ENCODE assay signal across 27 cellular contexts in the genomic region with DNA sequence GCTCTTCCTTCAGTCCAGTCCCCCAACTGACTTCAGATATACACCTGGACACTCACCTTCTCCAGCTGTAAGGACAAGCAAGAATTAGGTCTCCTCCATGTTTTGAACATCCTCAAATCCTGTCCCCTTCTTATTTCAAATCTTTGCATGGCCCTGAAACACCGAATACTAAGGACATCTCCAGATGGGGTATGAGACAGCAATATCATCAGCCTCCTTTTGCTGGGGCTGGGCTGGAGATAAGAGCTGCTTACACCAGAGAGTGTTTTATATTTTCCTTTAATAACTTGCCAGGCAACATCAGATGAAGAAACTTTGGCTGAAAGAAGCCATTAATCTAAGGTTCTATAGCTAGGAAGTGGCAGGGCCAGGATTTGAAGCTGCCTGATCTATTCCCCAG.
"Had no signal": no experiment of that assay in that cellular context is flagged by ENCODE, and none has a peak within 500 bp of the region (broad histone marks: within the 10 kb centered on the region; RNA-seq: fewer than 3 reads in every experiment).

No MANE protein-coding gene starts in this region.

- H3K27ac ChIP-seq: left ventricle myocardium inferior, ovary, right atrium auricular region, right lobe of liver, thyroid gland, upper lobe of right lung had no signal

- ATAC-seq: left colon; mucosa of descending colon; naive thymus-derived CD4-positive, alpha-beta T cell; natural killer cell treated with Interleukin-12 subunit alpha and Interleukin-12 subunit beta and Interleukin-15 and Interleukin-18, amount 100 ng/mL, for 72 hours; right lobe of liver; stimulated activated memory B cell treated with anti-CD40 and anti-IgM and Interleukin-4, amounts not matched to agents 10 μg/mL and 1 μg/mL and 100 μg/mL, for 72 hours; stimulated activated naive CD8-positive, alpha-beta T cell treated with anti-CD3 and anti-CD28 coated beads, Interleukin-15, amount 100 ng/mL, for 72 hours; upper lobe of right lung had no signal

- H3K4me1 ChIP-seq: left ventricle myocardium inferior, right atrium auricular region, right lobe of liver, thyroid gland, upper lobe of right lung had no signal

- H3K27me3 ChIP-seq: ovary, right atrium auricular region, right lobe of liver, thyroid gland, upper lobe of right lung had no signal

- H3K9me3 ChIP-seq: mucosa of descending colon, right atrium auricular region, right lobe of liver, thyroid gland, upper lobe of right lung had no signal

- H3K4me3 Mint-ChIP-seq: immature natural killer cell; mesothelial cell of epicardium; naive thymus-derived CD4-positive, alpha-beta T cell; natural killer cell treated with Interleukin-12 subunit alpha and Interleukin-12 subunit beta and Interleukin-15 and Interleukin-18, amount 100 ng/mL, for 72 hours; stimulated activated memory B cell treated with anti-CD40 and anti-IgM and Interleukin-4, amounts not matched to agents 10 μg/mL and 1 μg/mL and 100 μg/mL, for 72 hours; stimulated activated naive CD8-positive, alpha-beta T cell treated with anti-CD3 and anti-CD28 coated beads, Interleukin-15, amount 100 ng/mL, for 72 hours had no signal

- DNase-seq: hypothalamus; immature natural killer cell; kidney; left colon; left ventricle myocardium inferior; mesendoderm; mucosa of descending colon; naive thymus-derived CD4-positive, alpha-beta T cell; ovary; right lobe of liver; stimulated activated CD4-positive, alpha-beta T cell treated with anti-CD3 and anti-CD28 coated beads, Interleukin-1b, Interleukin-23, amount 100 ng/mL, for 48 hours; stimulated activated CD4-positive, alpha-beta T cell treated with anti-CD3 and anti-CD28 coated beads, Interleukin-2, amount 100 ng/mL, for 48 hours; stimulated activated CD4-positive, alpha-beta T cell treated with anti-CD3 and anti-CD28 coated beads, Interleukin-4, amount 100 ng/mL, for 4 hours; stimulated activated CD8-positive, alpha-beta memory T cell treated with anti-CD3 and anti-CD28 coated beads, Interleukin-4, amount 100 ng/mL, for 48 hours; stimulated activated naive CD4-positive, alpha-beta T cell treated with Interleukin-2 at 50 U/mL for 16 hours; stimulated activated naive CD8-positive, alpha-beta T cell treated with anti-CD3 and anti-CD28 coated beads, Interleukin-15, amount 100 ng/mL, for 72 hours; substantia nigra; thyroid gland; trophoblast cell; upper lobe of right lung had no signal

- H3K27ac Mint-ChIP-seq: immature natural killer cell; mesothelial cell of epicardium; naive thymus-derived CD4-positive, alpha-beta T cell; natural killer cell treated with Interleukin-12 subunit alpha and Interleukin-12 subunit beta and Interleukin-15 and Interleukin-18, amount 100 ng/mL, for 72 hours; progenitor cell of endocrine pancreas; stimulated activated memory B cell treated with anti-CD40 and anti-IgM and Interleukin-4, amounts not matched to agents 10 μg/mL and 1 μg/mL and 100 μg/mL, for 72 hours; stimulated activated naive CD8-positive, alpha-beta T cell treated with anti-CD3 and anti-CD28 coated beads, Interleukin-15, amount 100 ng/mL, for 72 hours had no signal

- H3K36me3 ChIP-seq: left ventricle myocardium inferior, ovary, right atrium auricular region, right lobe of liver, thyroid gland, upper lobe of right lung had no signal

- H3K36me3 Mint-ChIP-seq: natural killer cell treated with Interleukin-12 subunit alpha and Interleukin-12 subunit beta and Interleukin-15 and Interleukin-18, amount 100 ng/mL, for 72 hours; stimulated activated memory B cell treated with anti-CD40 and anti-IgM and Interleukin-4, amounts not matched to agents 10 μg/mL and 1 μg/mL and 100 μg/mL, for 72 hours had no signal

- H3K4me1 Mint-ChIP-seq: immature natural killer cell; mesothelial cell of epicardium; stimulated activated naive CD8-positive, alpha-beta T cell treated with anti-CD3 and anti-CD28 coated beads, Interleukin-15, amount 100 ng/mL, for 72 hours had no signal

- H3K27me3 Mint-ChIP-seq: progenitor cell of endocrine pancreas; stimulated activated memory B cell treated with anti-CD40 and anti-IgM and Interleukin-4, amounts not matched to agents 10 μg/mL and 1 μg/mL and 100 μg/mL, for 72 hours; stimulated activated naive CD8-positive, alpha-beta T cell treated with anti-CD3 and anti-CD28 coated beads, Interleukin-15, amount 100 ng/mL, for 72 hours had no signal

- H3K4me3 ChIP-seq: left ventricle myocardium inferior, lung, mucosa of descending colon, ovary, right atrium auricular region, right lobe of liver, smooth muscle cell, thyroid gland, upper lobe of right lung had no signal
